8 cellular contexts compared by ENCODE assay signal in the genomic region with DNA sequence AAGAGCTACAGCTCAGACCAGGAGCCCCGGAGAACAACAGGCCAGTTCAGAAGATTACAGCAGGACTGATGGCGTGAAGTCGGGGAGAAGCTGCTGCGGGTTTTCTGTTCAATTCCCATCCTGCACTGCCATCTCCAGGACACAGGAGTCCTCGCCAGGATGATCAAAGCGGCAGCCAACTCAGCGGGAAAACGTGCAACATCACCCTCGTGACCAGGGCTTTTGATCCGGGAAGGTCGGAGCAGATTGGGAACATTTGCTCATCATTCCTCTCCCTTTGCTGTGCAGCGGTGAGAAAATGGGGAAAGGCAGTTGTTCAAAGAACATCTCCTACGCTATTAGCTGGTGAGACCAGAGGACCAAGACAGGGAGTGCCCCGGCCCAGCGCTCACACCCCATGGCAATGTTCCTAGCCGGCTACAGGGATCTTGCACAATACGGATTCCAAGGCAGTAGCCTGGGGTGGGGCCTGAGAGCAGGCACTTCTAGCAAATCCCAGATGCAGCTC. TPM values are rescaled to one million over a fixed set of nuclear protein-coding genes. Genes with fewer than 3 reads are reported as not detected.
A peak's percentile ranks its signal among the peaks of the same experiment; 100 is the strongest.
DNase-seq lines count a peak whose midpoint lies in the region; ATAC-seq, FAIRE-seq and TF ChIP-seq lines count a peak whose summit lies in the region.

No MANE protein-coding gene starts in this region.

- H3K27me3 Mint-ChIP-seq in stimulated activated naive CD8-positive, alpha-beta T cell treated with anti-CD3 and anti-CD28 coated beads, Interleukin-15, amount 100 ng/mL, for 72 hours: peaks cover 9% of the 10 kb centered on the region

- no peaks in the 10 kb centered on the region for H3K79me2 ChIP-seq in keratinocyte (ENCODE audit: control insufficient read depth, insufficient read depth, low read length)

- H3K4me2 ChIP-seq in keratinocyte (ENCODE audit: control insufficient read depth, extremely low read depth, insufficient read depth, low read depth, low read length): peak overlapping the region; percentile 91

- H3K27ac Mint-ChIP-seq in stimulated activated naive CD8-positive, alpha-beta T cell treated with anti-CD3 and anti-CD28 coated beads, Interleukin-15, amount 100 ng/mL, for 72 hours: no peak overlapping the region

- H4K20me1 ChIP-seq in keratinocyte (ENCODE audit: control insufficient read depth, extremely low read depth, insufficient read depth, low read length): no peaks in the 10 kb centered on the region

- DNase-seq in 8988T (peak; percentile 76), HCEC 1CT (peak; percentile 91), NCI-H774 (lab: John Stamatoyannopoulos, UW) (peak; percentile 52), choroid plexus epithelial cell (ENCODE audit: low read depth) (peak; percentile 97), keratinocyte (ENCODE audit: low read depth, low spot score) (no peak), spleen (peak; percentile 65)
- DNase-seq in stimulated activated naive CD8-positive, alpha-beta T cell treated with anti-CD3 and anti-CD28 coated beads, Interleukin-15, amount 100 ng/mL, for 72 hours: no peak

- intact Hi-C loops in spleen (cut with DNase I; ENCODE audit: low total_unique reads): no loop called here

- no peak overlapping the region for H3K4me3 Mint-ChIP-seq in stimulated activated naive CD8-positive, alpha-beta T cell treated with anti-CD3 and anti-CD28 coated beads, Interleukin-15, amount 100 ng/mL, for 72 hours

- no peaks in the 10 kb centered on the region for H3K9me3 ChIP-seq in keratinocyte (ENCODE audit: control insufficient read depth, low read depth, low read length)
- H3K9me3 ChIP-seq in spleen: no peaks in the 10 kb centered on the region

- dilution Hi-C loops in keratinocyte (cut with MboI; ENCODE audit: extremely low pct_ligation_motif_present, low sequenced_read_pairs): no loop called here

- peak; percentile 97 for FAIRE-seq in keratinocyte (lab: Jason Lieb, UNC)

- H3K9ac ChIP-seq in keratinocyte (ENCODE audit: control insufficient read depth, extremely low read depth, insufficient read depth, low read length): peak overlapping the region; percentile 66

- no peaks in the 10 kb centered on the region for H3K4me1 Mint-ChIP-seq in stimulated activated naive CD8-positive, alpha-beta T cell treated with anti-CD3 and anti-CD28 coated beads, Interleukin-15, amount 100 ng/mL, for 72 hours

- no peaks in the 10 kb centered on the region for H3K9me1 ChIP-seq in keratinocyte (ENCODE audit: control insufficient read depth, extremely low read depth, insufficient read depth, low read length)

- ATAC-seq in stimulated activated naive CD8-positive, alpha-beta T cell treated with anti-CD3 and anti-CD28 coated beads, Interleukin-15, amount 100 ng/mL, for 72 hours: no peak
- no peak for ATAC-seq in GM21576 (IDR thresholded peaks at IDR 0.05; ENCODE audit: unreplicated experiment)

- H3K4me1 ChIP-seq in keratinocyte (ENCODE audit: control insufficient read depth, extremely low read depth, insufficient read depth, low read length) (peaks cover 12% of the 10 kb centered on the region), spleen (peaks cover 0 to 8% (median 0%) of the 10 kb centered on the region in 6 donors)

- no peak for TF ChIP-seq POLR2A in spleen (IDR thresholded peaks at IDR 0.05)

- no peaks in the 10 kb centered on the region for H3K9me3 Mint-ChIP-seq in stimulated activated naive CD8-positive, alpha-beta T cell treated with anti-CD3 and anti-CD28 coated beads, Interleukin-15, amount 100 ng/mL, for 72 hours

- H3K36me3 ChIP-seq in keratinocyte (ENCODE audit: control insufficient read depth in 2 of 2, extremely low read depth in 1 of 2, insufficient read depth in 2 of 2, low read length in 2 of 2) (no peaks in the 10 kb centered on the region), spleen (no peaks in the 10 kb centered on the region)

- TF ChIP-seq CTCF in choroid plexus epithelial cell (conservative IDR thresholded peaks at IDR 0.05; ENCODE audit: low read depth, low read length) (peak; percentile 83), keratinocyte (optimal IDR thresholded peaks at IDR 0.05 in 1 of 3, IDR thresholded peaks at IDR 0.05 in 1 of 3, conservative IDR thresholded peaks at IDR 0.05 in 1 of 3; ENCODE audit: extremely low read depth in 1 of 3, insufficient read depth in 2 of 3, low read length in 3 of 3) (peak; percentile 78 to 89 (median 88)), spleen (IDR thresholded peaks at IDR 0.05 in 8 of 11, conservative IDR thresholded peaks at IDR 0.05 in 3 of 11) (peak in 9 of 11 experiments; percentile 38 to 66 (median 55))

- peak overlapping the region; percentile 96 for H2AFZ ChIP-seq in keratinocyte (ENCODE audit: control insufficient read depth, low read length)

- H3K27ac ChIP-seq in keratinocyte (ENCODE audit: control insufficient read depth, insufficient read depth, low read length): peak overlapping the region; percentile 67
- H3K27ac ChIP-seq in spleen: peak overlapping the region in 1 of 8 donors; percentile 8

- peak overlapping the region; percentile 48 for H3K4me3 ChIP-seq in choroid plexus epithelial cell (ENCODE audit: low read depth, low read length)
- peak overlapping the region; percentile 12 to 59 (median 58) for H3K4me3 ChIP-seq in keratinocyte (ENCODE audit: control insufficient read depth in 2 of 3, extremely low read depth in 1 of 3, insufficient read depth in 2 of 3, low read depth in 1 of 3, low read length in 3 of 3)
- H3K4me3 ChIP-seq in spleen: peak overlapping the region in 1 of 8 donors; percentile 43

- WGBS in spleen, 5 donors: 20 to 42% (median 36%) methylated on average over 16 to 17 of the region's 17 CpGs

- H3K27me3 ChIP-seq in keratinocyte (ENCODE audit: control insufficient read depth, extremely low read depth, insufficient read depth, low read length): no peaks in the 10 kb centered on the region
- H3K27me3 ChIP-seq in spleen (replicated peaks in 1 of 7): peaks cover 0 to 25% (median 0%) of the 10 kb centered on the region in 7 donors

RNA-seq across cellular contexts. Expression of a gene that starts 50.4 kb away (rescaled TPM):
- polyA plus RNA-seq in keratinocyte: 4.0 to 9.6 TPM (median 4.4 TPM) in 3 replicates
- polyA plus RNA-seq in keratinocyte (2011; ENCODE audit: low read depth): 2.9 TPM
- polyA plus RNA-seq in keratinocyte (2011; cell fraction: cytosol; rRNA removed): 3.9 and 5.8 TPM in 2 replicates
- polyA plus RNA-seq in keratinocyte (2011; cell fraction: nucleus; rRNA removed): 24.7 and 28.6 TPM in 2 replicates
- polyA plus RNA-seq in keratinocyte (2012; ENCODE audit: low replicate concordance): 8.4 and 13.3 TPM in 2 replicates
- 11.9 to 34.8 TPM (median 13.2 TPM) in 3 replicates for polyA minus RNA-seq in keratinocyte
- polyA minus RNA-seq in keratinocyte (2011; cell fraction: cytosol; rRNA and poly(A)+ RNA removed): 25.7 TPM
- 33.9 and 37.3 TPM in 2 replicates for polyA minus RNA-seq in keratinocyte (2011; cell fraction: nucleus; rRNA and poly(A)+ RNA removed)
- 10 to 100 TPM; 26.3 to 46.0 (median 36.9) TPM for total RNA-seq in spleen
- 10 to 100 TPM in 1 of 3 donors, 1 to 10 TPM in 2; 2.6 to 12.2 (median 2.7) TPM for polyA plus RNA-seq in spleen

Comparison
In these comparisons a context has a peak if more than half of its experiments do, and no peak if none do; other contexts are left out.
1. DNase-seq: peak in 8988T (single experiment), HCEC 1CT (single experiment), NCI-H774 (single experiment), choroid plexus epithelial cell (single experiment) and spleen (single experiment); none in keratinocyte (single experiment) and stimulated activated naive CD8-positive, alpha-beta T cell treated with anti-CD3 and anti-CD28 coated beads, Interleukin-15, amount 100 ng/mL, for 72 hours (0 of 2).
2. Peak in every context shown above with its lines, with median percentiles within 50 percentile points of each other: CTCF ChIP-seq.